In genomic region chr1:180954766-180955165, GRCh38 we compare ENCODE assay signal across 9 cellular contexts. TPM values are rescaled to one million over a fixed set of nuclear protein-coding genes. Genes with fewer than 3 reads are reported as not detected.
A peak's percentile ranks its signal among the peaks of the same experiment; 100 is the strongest.
DNase-seq lines count a peak whose midpoint lies in the region; ATAC-seq and TF ChIP-seq lines count a peak whose summit lies in the region.
"Had no signal": no experiment of that assay in that cellular context is flagged by ENCODE, and none has a peak within 500 bp of the region (broad histone marks: within the 10 kb centered on the region; RNA-seq: fewer than 3 reads in every experiment).

No MANE protein-coding gene starts in this region.

- no peak for ATAC-seq in activated T-cell treated with anti-CD3 and anti-CD28 coated beads, Interleukin-2, amount 50 U/mL, for 4 hours
- no peak for ATAC-seq in activated T-cell treated with anti-CD3 and anti-CD28 coated beads, Interleukin-2, amount 50 U/mL, for 72 hours (replicated peaks in 1 of 2)
- ATAC-seq in left colon (peak; percentile 39), HG02840 (IDR thresholded peaks at IDR 0.05; ENCODE audit: low FRiP score, unreplicated experiment) (no peak)

- DNase-seq in activated T-cell treated with anti-CD3 and anti-CD28 coated beads, Interleukin-2, amount 50 U/mL, for 4 hours: no peak
- DNase-seq in activated T-cell treated with anti-CD3 and anti-CD28 coated beads, Interleukin-2, amount 50 U/mL, for 72 hours: no peak
- DNase-seq in activated T-helper 1 cell treated with anti-CD3 and anti-CD28 coated beads, Interleukin-12 subunit alpha, Interleukin-12 subunit beta, Interleukin-2, Interleukin-4 antibody, amounts not matched to agents 30 ng/mL and 10 ng/mL and 1 ng/mL, durations not matched to agents 14 hours and 24 hours and 36 hours (ENCODE audit: low spot score): no peak
- no peak for DNase-seq in left colon
- peak in 1 of 2 donors; percentile 50 for DNase-seq in suprapubic skin (ENCODE audit: low spot score in 2 of 2)
- no peak for DNase-seq in activated gamma-delta T cell treated with Interleukin-2 at 50 U/mL for 16 hours
- no peak for DNase-seq in stimulated activated CD4-positive, alpha-beta T cell treated with anti-CD3 and anti-CD28 coated beads, Interleukin-4, amount 100 ng/mL, for 4 hours

- peak overlapping the region; percentile 64 for H3K4me3 Mint-ChIP-seq in activated T-cell treated with anti-CD3 and anti-CD28 coated beads, Interleukin-2, amount 50 U/mL, for 4 hours
- H3K4me3 Mint-ChIP-seq in activated T-cell treated with anti-CD3 and anti-CD28 coated beads, Interleukin-2, amount 50 U/mL, for 72 hours: peak overlapping the region in 1 of 2 donors; percentile 53
- H3K4me3 Mint-ChIP-seq in activated T-helper 1 cell treated with anti-CD3 and anti-CD28 coated beads, Interleukin-12 subunit alpha, Interleukin-12 subunit beta, Interleukin-2, Interleukin-4 antibody, amounts not matched to agents 30 ng/mL and 10 ng/mL and 1 ng/mL, durations not matched to agents 14 hours and 24 hours and 36 hours: peak overlapping the region; percentile 33

- peaks cover 9% of the 10 kb centered on the region for H3K36me3 Mint-ChIP-seq in activated T-cell treated with anti-CD3 and anti-CD28 coated beads, Interleukin-2, amount 50 U/mL, for 4 hours (ENCODE audit: insufficient read depth)
- peaks cover 5% of the 10 kb centered on the region in 2 donors for H3K36me3 Mint-ChIP-seq in activated T-cell treated with anti-CD3 and anti-CD28 coated beads, Interleukin-2, amount 50 U/mL, for 72 hours (ENCODE audit: insufficient read depth in 2 of 2)
- H3K36me3 Mint-ChIP-seq in activated T-helper 1 cell treated with anti-CD3 and anti-CD28 coated beads, Interleukin-12 subunit alpha, Interleukin-12 subunit beta, Interleukin-2, Interleukin-4 antibody, amounts not matched to agents 30 ng/mL and 10 ng/mL and 1 ng/mL, durations not matched to agents 14 hours and 24 hours and 36 hours (ENCODE audit: low read depth): peaks cover 14% of the 10 kb centered on the region

- H3K4me3 ChIP-seq in suprapubic skin: peak overlapping the region; percentile 58

- intact Hi-C loops in activated T-helper 1 cell treated with anti-CD3 and anti-CD28 coated beads, Interleukin-12 subunit alpha, Interleukin-12 subunit beta, Interleukin-2, Interleukin-4 antibody, amounts not matched to agents 30 ng/mL and 10 ng/mL and 1 ng/mL, durations not matched to agents 14 hours and 24 hours and 36 hours (cut with micrococcal nuclease): loop anchor here (2.0 to 5.0 kb wide), 2 partner anchors 26 to 188 kb away; no protein-coding TSS in a partner anchor
- intact Hi-C loops in left colon (cut with DNase I, micrococcal nuclease): no loop called here

- H3K36me3 ChIP-seq in suprapubic skin: peaks cover 6% of the 10 kb centered on the region

- TF ChIP-seq POLR2A in suprapubic skin (IDR thresholded peaks at IDR 0.05): no peak

- no peak for TF ChIP-seq EP300 in suprapubic skin (IDR thresholded peaks at IDR 0.05)

- H3K27me3 Mint-ChIP-seq in activated T-cell treated with anti-CD3 and anti-CD28 coated beads, Interleukin-2, amount 50 U/mL, for 4 hours (ENCODE audit: low read depth): no peaks in the 10 kb centered on the region
- no peaks in the 10 kb centered on the region for H3K27me3 Mint-ChIP-seq in activated T-cell treated with anti-CD3 and anti-CD28 coated beads, Interleukin-2, amount 50 U/mL, for 72 hours (ENCODE audit: low read depth)
- peaks cover 2% of the 10 kb centered on the region for H3K27me3 Mint-ChIP-seq in activated T-helper 1 cell treated with anti-CD3 and anti-CD28 coated beads, Interleukin-12 subunit alpha, Interleukin-12 subunit beta, Interleukin-2, Interleukin-4 antibody, amounts not matched to agents 30 ng/mL and 10 ng/mL and 1 ng/mL, durations not matched to agents 14 hours and 24 hours and 36 hours (ENCODE audit: insufficient read depth)
- H3K27me3 Mint-ChIP-seq: stimulated activated memory B cell treated with anti-CD40 and anti-IgM and Interleukin-4, amounts not matched to agents 10 μg/mL and 1 μg/mL and 100 μg/mL, for 72 hours had no signal

- H3K4me1 Mint-ChIP-seq in activated T-cell treated with anti-CD3 and anti-CD28 coated beads, Interleukin-2, amount 50 U/mL, for 4 hours (ENCODE audit: low read depth): peaks cover 6% of the 10 kb centered on the region
- no peaks in the 10 kb centered on the region for H3K4me1 Mint-ChIP-seq in activated T-cell treated with anti-CD3 and anti-CD28 coated beads, Interleukin-2, amount 50 U/mL, for 72 hours (ENCODE audit: low read depth)
- H3K4me1 Mint-ChIP-seq in activated T-helper 1 cell treated with anti-CD3 and anti-CD28 coated beads, Interleukin-12 subunit alpha, Interleukin-12 subunit beta, Interleukin-2, Interleukin-4 antibody, amounts not matched to agents 30 ng/mL and 10 ng/mL and 1 ng/mL, durations not matched to agents 14 hours and 24 hours and 36 hours (ENCODE audit: low read depth): no peaks in the 10 kb centered on the region

- H3K27ac ChIP-seq in suprapubic skin: peak overlapping the region; percentile 60

- H3K9me3 ChIP-seq in suprapubic skin: no peaks in the 10 kb centered on the region

- H3K4me1 ChIP-seq in suprapubic skin: peaks cover 54% of the 10 kb centered on the region

- H3K9me3 Mint-ChIP-seq in activated T-cell treated with anti-CD3 and anti-CD28 coated beads, Interleukin-2, amount 50 U/mL, for 4 hours: no peaks in the 10 kb centered on the region
- H3K9me3 Mint-ChIP-seq in activated T-cell treated with anti-CD3 and anti-CD28 coated beads, Interleukin-2, amount 50 U/mL, for 72 hours: no peaks in the 10 kb centered on the region
- no peaks in the 10 kb centered on the region for H3K9me3 Mint-ChIP-seq in activated T-helper 1 cell treated with anti-CD3 and anti-CD28 coated beads, Interleukin-12 subunit alpha, Interleukin-12 subunit beta, Interleukin-2, Interleukin-4 antibody, amounts not matched to agents 30 ng/mL and 10 ng/mL and 1 ng/mL, durations not matched to agents 14 hours and 24 hours and 36 hours
- H3K9me3 Mint-ChIP-seq: stimulated activated memory B cell treated with anti-CD40 and anti-IgM and Interleukin-4, amounts not matched to agents 10 μg/mL and 1 μg/mL and 100 μg/mL, for 72 hours had no signal

- no peak for TF ChIP-seq CTCF in suprapubic skin (IDR thresholded peaks at IDR 0.05)

- WGBS in suprapubic skin: 95% methylated on average over 11 of the region's 12 CpGs

- no peaks in the 10 kb centered on the region for H3K27me3 ChIP-seq in suprapubic skin

- H3K27ac Mint-ChIP-seq in activated T-cell treated with anti-CD3 and anti-CD28 coated beads, Interleukin-2, amount 50 U/mL, for 72 hours: no peak overlapping the region
- no peak overlapping the region for H3K27ac Mint-ChIP-seq in activated T-helper 1 cell treated with anti-CD3 and anti-CD28 coated beads, Interleukin-12 subunit alpha, Interleukin-12 subunit beta, Interleukin-2, Interleukin-4 antibody, amounts not matched to agents 30 ng/mL and 10 ng/mL and 1 ng/mL, durations not matched to agents 14 hours and 24 hours and 36 hours
- H3K27ac Mint-ChIP-seq: stimulated activated memory B cell treated with anti-CD40 and anti-IgM and Interleukin-4, amounts not matched to agents 10 μg/mL and 1 μg/mL and 100 μg/mL, for 72 hours had no signal

RNA-seq across cellular contexts. Expression of gene KIAA1614, which starts 42.1 kb away (rescaled TPM):
- total RNA-seq in activated T-cell treated with anti-CD3 and anti-CD28 coated beads, Interleukin-2, amount 50 U/mL, for 4 hours: under 1 TPM; 0.10 to 0.16 (median 0.11) TPM
- total RNA-seq in activated T-cell treated with anti-CD3 and anti-CD28 coated beads, Interleukin-2, amount 50 U/mL, for 72 hours: under 1 TPM; 0.02 to 0.07 TPM
- total RNA-seq in activated T-helper 1 cell treated with anti-CD3 and anti-CD28 coated beads, Interleukin-12 subunit alpha, Interleukin-12 subunit beta, Interleukin-2, Interleukin-4 antibody, amounts not matched to agents 30 ng/mL and 10 ng/mL and 1 ng/mL, durations not matched to agents 14 hours and 24 hours and 36 hours: 0.16 and 0.17 TPM in 2 replicates
- total RNA-seq in left colon: 1 to 10 TPM in 1 of 2 donors, under 1 TPM in 1; 0.67 to 1.6 TPM
- total RNA-seq in suprapubic skin: 1 to 10 TPM; 1.8 to 7.9 (median 5.5) TPM
